1 cellular context compared by ENCODE assay signal in the genomic region with DNA sequence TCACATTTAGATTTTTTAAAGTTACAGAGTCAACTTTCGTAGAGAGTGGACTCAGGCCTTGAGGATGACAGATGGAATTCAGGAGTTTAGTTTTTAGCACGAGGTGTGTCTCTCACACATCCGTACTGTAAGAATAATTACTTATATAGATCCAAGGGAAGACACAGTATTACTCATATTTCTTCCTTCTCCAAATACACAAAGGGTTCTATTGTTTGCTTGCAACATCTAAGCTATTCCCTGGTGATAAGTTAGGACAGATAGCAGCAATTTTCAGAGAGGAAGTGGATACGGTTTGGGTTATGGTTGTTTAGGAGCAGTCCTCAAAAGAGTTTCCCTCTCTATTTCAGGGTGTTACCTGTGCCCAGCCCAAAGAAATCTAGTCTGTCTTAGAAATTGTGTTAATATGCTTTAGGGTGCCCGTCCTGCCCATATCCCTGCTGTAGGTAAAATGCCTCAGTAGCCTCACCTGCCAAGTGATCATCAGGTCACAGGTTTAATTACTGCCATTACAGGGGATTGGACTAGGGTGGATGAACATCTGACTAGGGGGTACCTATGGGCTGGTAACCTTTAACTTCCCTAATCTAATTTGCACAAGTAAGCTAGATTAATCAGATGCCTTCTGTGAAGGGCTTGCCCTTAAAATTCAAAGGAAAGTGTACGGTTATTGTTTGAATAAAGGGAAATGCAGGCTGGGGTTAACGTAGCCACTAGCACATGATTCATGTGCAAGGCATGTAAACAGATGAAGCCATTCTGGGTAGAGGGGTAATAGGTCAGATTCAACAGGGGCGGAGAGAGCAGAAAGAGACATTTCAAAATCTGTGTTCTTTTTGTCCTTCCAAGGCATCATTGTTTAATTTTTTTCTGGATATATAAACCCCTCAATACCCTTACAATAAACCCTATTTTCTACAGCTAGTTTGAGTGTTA.
TF ChIP-seq lines count a peak whose summit lies in the region.

No MANE protein-coding gene starts in this region.

TF ChIP-seq in endothelial cell of umbilical vein, 7 proteins besides CTCF, POLR2A, EP300 and RAD21:
- TF ChIP-seq, protein P1, sequence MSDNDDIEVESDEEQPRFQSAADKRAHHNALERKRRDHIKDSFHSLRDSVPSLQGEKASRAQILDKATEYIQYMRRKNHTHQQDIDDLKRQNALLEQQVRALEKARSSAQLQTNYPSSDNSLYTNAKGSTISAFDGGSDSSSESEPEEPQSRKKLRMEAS (IDR thresholded peaks at IDR 0.05; ENCODE audit: insufficient read depth, insufficient read length), result no peak
- TF ChIP-seq EZH2 (IDR thresholded peaks at IDR 0.05; ENCODE audit: borderline replicate concordance, low read depth, low read length, severe bottlenecking) (no peak), FOS (IDR thresholded peaks at IDR 0.05; ENCODE audit: borderline replicate concordance, insufficient read depth, low read length) (peak; percentile 73), JUN (IDR thresholded peaks at IDR 0.05; ENCODE audit: borderline replicate concordance, insufficient read depth, insufficient read length, low read depth) (peak; percentile 65), GATA2 (IDR thresholded peaks at IDR 0.05; ENCODE audit: insufficient read depth, insufficient read length, low read depth, low read length) (peak; percentile 38), POLR2AphosphoS5 (IDR thresholded peaks at IDR 0.05; ENCODE audit: insufficient read depth, low read depth, low read length) (no peak), MYC (IDR thresholded peaks at IDR 0.05; ENCODE audit: low read depth, low read length) (no peak)
